ENCODE assay signal across 14 cellular contexts in the genomic region with DNA sequence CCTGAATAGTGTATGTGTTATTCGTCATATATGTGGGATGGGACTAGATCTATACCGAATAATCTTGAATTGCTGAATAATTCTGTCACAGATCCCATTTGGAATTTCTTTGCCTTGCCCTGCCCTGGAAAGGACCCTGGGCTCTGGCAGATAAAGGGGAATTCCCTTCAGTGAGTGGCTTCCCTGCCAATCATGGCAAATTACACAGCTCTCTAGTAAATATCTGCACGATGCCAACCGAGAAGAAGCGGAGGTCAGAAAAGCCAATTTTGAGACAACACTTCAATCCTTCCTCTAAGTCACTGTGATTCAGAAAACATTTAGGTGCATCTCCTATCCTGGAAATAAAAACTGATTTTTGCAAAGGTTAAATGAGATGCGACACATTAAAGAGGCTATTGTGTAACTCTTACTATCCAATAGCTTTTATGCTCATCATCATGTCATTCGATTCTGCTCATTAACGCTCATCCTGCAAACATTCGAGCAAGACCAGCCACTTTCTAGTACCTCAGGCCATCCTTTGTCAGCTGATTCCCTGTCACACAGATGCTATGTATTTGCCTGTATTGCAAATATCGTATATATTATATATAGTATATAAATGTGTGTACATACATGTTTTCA.
DNase-seq lines count a peak whose midpoint lies in the region; ATAC-seq, FAIRE-seq and TF ChIP-seq lines count a peak whose summit lies in the region.
"Had no signal": no experiment of that assay in that cellular context is flagged by ENCODE, and none has a peak within 500 bp of the region (broad histone marks: within the 10 kb centered on the region; RNA-seq: fewer than 3 reads in every experiment).

No MANE protein-coding gene starts in this region.

- H3K9ac ChIP-seq in H1 (replicated peaks in 1 of 4; ENCODE audit: extremely low read depth in 1 of 4, low read depth in 3 of 4, low read length in 3 of 4) (no peak overlapping the region), mesendoderm (ENCODE audit: low read length) (no peak overlapping the region)

- 56% methylated on average over 10 of the region's 10 CpGs; no CpG with 5 or more reads in 1 of the 2 experiments for WGBS in H1 (ENCODE audit: extremely low coverage in 1 of 2, insufficient coverage in 1 of 2, insufficient read length in 1 of 2, insufficient replicate concordance in 2 of 2, low coverage in 1 of 2, low lambda C conversion rate in 2 of 2, missing lambda C conversion rate in 1 of 2), 2 experiments
- no CpG with 5 or more reads among the region's 10 CpGs for WGBS in mesendoderm (ENCODE audit: extremely low coverage, insufficient coverage, low lambda C conversion rate)
- 65 to 66% methylated on average over 10 of the region's 10 CpGs for WGBS in thyroid gland, 2 donors

- intact Hi-C loops in thyroid gland (cut with DNase I) = no loop called here

- TF ChIP-seq CTCF in H1 (IDR thresholded peaks at IDR 0.05; ENCODE audit: control extremely low read depth in 1 of 3, insufficient read depth in 1 of 3, low read depth in 1 of 3, low read length in 3 of 3) (no peak), thyroid gland (IDR thresholded peaks at IDR 0.05) (no peak)

- H3K4me1 ChIP-seq in H1 (replicated peaks in 1 of 4; ENCODE audit: control insufficient read depth in 3 of 4, insufficient read depth in 4 of 4, low read length in 3 of 4) (peaks cover 0 to 5% (median 2%) of the 10 kb centered on the region in 4 experiments; a peak in 4 of 7 replicates), mesendoderm (ENCODE audit: control insufficient read depth, low read depth, low read length) (peaks cover 10% of the 10 kb centered on the region), thyroid gland (peaks cover 15 to 49% of the 10 kb centered on the region in 2 donors)

- ATAC-seq in GM18520 (IDR thresholded peaks at IDR 0.05; ENCODE audit: unreplicated experiment) (no peak), HG02981 (IDR thresholded peaks at IDR 0.05; ENCODE audit: unreplicated experiment) (no peak)
- ATAC-seq: activated CD8-positive, alpha-beta memory T cell treated with anti-CD3 and anti-CD28 coated beads, Interleukin-2, amount 10 ng/mL, durations not matched to agents 7 days and 5 days; stimulated activated naive CD8-positive, alpha-beta T cell treated with anti-CD3 and anti-CD28 coated beads, Interleukin-15, Interleukin-2, amounts not matched to agents 100 U/mL and 50 U/mL, for 24 hours had no signal

- FAIRE-seq in H1 (lab: Jason Lieb, UNC) = peak; percentile 13

- H2AFZ ChIP-seq in H1 (ENCODE audit: low read length) = no peak overlapping the region

- H2AK5ac ChIP-seq in H1 (ENCODE audit: low read depth, low read length) (no peak overlapping the region), mesendoderm (ENCODE audit: low read length) (no peak overlapping the region)

- H3K14ac ChIP-seq in H1 (ENCODE audit: insufficient read length) = no peak overlapping the region

- H3K4me3 ChIP-seq in H1 (ENCODE audit: extremely low read depth in 1 of 4, insufficient read depth in 2 of 4, low read depth in 3 of 4, low read length in 4 of 4) (peak overlapping the region in 2 of 4 experiments; percentile 9 to 22; a peak in 2 of 8 replicates), mesendoderm (ENCODE audit: low read length) (no peak overlapping the region), thyroid gland (replicated peaks in 1 of 3) (no peak overlapping the region)

- H3K4me2 ChIP-seq in H1 (ENCODE audit: insufficient read depth in 1 of 2, low read depth in 2 of 2, low read length in 2 of 2) (peak overlapping the region; percentile 34 to 41; a peak in 3 of 4 replicates), mesendoderm (ENCODE audit: low read length) (no peak overlapping the region)

- no peaks in the 10 kb centered on the region for H3K79me1 ChIP-seq in H1 (ENCODE audit: low read depth, low read length)
- H3K79me1 ChIP-seq in mesendoderm (ENCODE audit: low read length) = no peaks in the 10 kb centered on the region

- CTCF ChIA-PET in H1 (lab: Charles Lee; ENCODE audit: partially characterized antibody) = interaction anchor here (0.8 to 1.9 kb wide), 10 partner anchors 10 to 218 kb away, joined by 3 to 9 read pairs (median 3); no protein-coding TSS in a partner anchor

- H2BK15ac ChIP-seq in H1 (ENCODE audit: low read length) (no peak overlapping the region), mesendoderm (replicated peaks; ENCODE audit: low read depth) (no peak overlapping the region)

- H3K9me3 ChIP-seq in H1 (ENCODE audit: insufficient read depth in 2 of 2, low read depth in 1 of 2, low read length in 1 of 2) (no peaks in the 10 kb centered on the region), thyroid gland (no peaks in the 10 kb centered on the region)

- DNase-seq in LHCN-M2 (ENCODE audit: low read depth) (peak; percentile 10), H1 (ENCODE audit: low read depth in 1 of 2, low spot score in 2 of 2) (no peak), mesendoderm (peak; percentile 42), thyroid gland (no peak)
- no peak for DNase-seq in activated effector memory CD4-positive, alpha-beta T cell treated with anti-CD3 and anti-CD28 coated beads, Interleukin-2, amount 50 U/mL, for 16 hours
- DNase-seq: activated CD8-positive, alpha-beta memory T cell treated with anti-CD3 and anti-CD28 coated beads, Interleukin-2, amount 10 ng/mL, durations not matched to agents 7 days and 5 days; activated gamma-delta T cell treated with Interleukin-2 at 50 U/mL for 16 hours; CD4-positive, CD25-positive, alpha-beta regulatory T cell; Kasumi-1; NCI-H1417 treated with DMSO at 0.1 percent for 48 hours; occipital lobe; stimulated activated naive CD8-positive, alpha-beta T cell treated with anti-CD3 and anti-CD28 coated beads, Interleukin-15, Interleukin-2, amounts not matched to agents 100 U/mL and 50 U/mL, for 24 hours had no signal

- H3K27ac ChIP-seq in H1 (ENCODE audit: low read depth, low read length) (no peak overlapping the region; the same call in 1 of the 2 replicates), mesendoderm (ENCODE audit: low read depth, low read length) (peak overlapping the region; percentile 5), thyroid gland (peak overlapping the region; percentile 3 to 30 (median 10))

- H3K79me2 ChIP-seq in H1 (ENCODE audit: control insufficient read depth in 1 of 2, insufficient read depth in 2 of 2, low read length in 2 of 2) (no peaks in the 10 kb centered on the region), mesendoderm (ENCODE audit: control insufficient read depth, insufficient read depth, low read length) (no peaks in the 10 kb centered on the region)

- no peak for TF ChIP-seq EP300 in H1 (IDR thresholded peaks at IDR 0.05; ENCODE audit: borderline replicate concordance in 1 of 2, low read depth in 2 of 2, low read length in 2 of 2)

- H4K91ac ChIP-seq in H1 (replicated peaks; ENCODE audit: insufficient read length, low read length) = no peak overlapping the region

- peak; percentile 20 to 71 for TF ChIP-seq POLR2A in H1 (IDR thresholded peaks at IDR 0.05; ENCODE audit: control extremely low read depth in 1 of 2, low read depth in 2 of 2, low read length in 2 of 2)
- no peak for TF ChIP-seq POLR2A in thyroid gland (IDR thresholded peaks at IDR 0.05)

- no peak overlapping the region for H4K8ac ChIP-seq in H1 (ENCODE audit: extremely low read depth, insufficient read depth, low read length)
- H4K8ac ChIP-seq in mesendoderm (ENCODE audit: low read depth, low read length) = no peak overlapping the region

- no peak for TF ChIP-seq RAD21 in H1 (IDR thresholded peaks at IDR 0.05 in 1 of 2, conservative IDR thresholded peaks at IDR 0.05 in 1 of 2; ENCODE audit: low read depth in 2 of 2, low read length in 2 of 2)

- H3K27me3 ChIP-seq in H1 (replicated peaks in 1 of 4; ENCODE audit: control insufficient read depth in 3 of 4, extremely low read depth in 1 of 4, insufficient read depth in 3 of 4, low read length in 3 of 4) = no peaks in the 10 kb centered on the region
- no peaks in the 10 kb centered on the region for H3K27me3 ChIP-seq in mesendoderm (ENCODE audit: insufficient read depth, low read length, poor library complexity)
- H3K27me3 ChIP-seq in thyroid gland = no peaks in the 10 kb centered on the region

- no peak overlapping the region for H3K56ac ChIP-seq in H1 (replicated peaks; ENCODE audit: insufficient read length, low read depth, low read length)
- no peak overlapping the region for H3K56ac ChIP-seq in mesendoderm (ENCODE audit: low read length)

- H3K4ac ChIP-seq in H1 (replicated peaks; ENCODE audit: insufficient read length, low read depth, low read length) (no peak overlapping the region), mesendoderm (ENCODE audit: low read depth, low read length) (no peak overlapping the region)

- H2BK20ac ChIP-seq in H1 (ENCODE audit: low read length) = no peak overlapping the region

- POLR2A ChIA-PET in H1 (lab: Charles Lee; ENCODE audit: partially characterized antibody) = interaction anchor here (0.6 to 7.8 kb wide), 35 partner anchors 8 to 217 kb away, joined by 3 to 58 read pairs (median 4); no protein-coding TSS in a partner anchor

- H4K5ac ChIP-seq in H1 (ENCODE audit: insufficient read length, low read depth, low read length) = no peak overlapping the region
- H4K5ac ChIP-seq in mesendoderm (ENCODE audit: low read length) = no peak overlapping the region

- H2BK5ac ChIP-seq in H1 (ENCODE audit: low read depth, low read length) (no peak overlapping the region), mesendoderm (ENCODE audit: low read length) (no peak overlapping the region)

- H3K23ac ChIP-seq in H1 (ENCODE audit: insufficient read length) = no peak overlapping the region
- H3K23ac ChIP-seq in mesendoderm (ENCODE audit: low read length) = no peak overlapping the region

- H2BK120ac ChIP-seq in H1 (replicated peaks; ENCODE audit: low read depth, low read length) (no peak overlapping the region), mesendoderm (ENCODE audit: low read depth, low read length) (no peak overlapping the region)

- no peak overlapping the region for H2BK12ac ChIP-seq in H1 (ENCODE audit: low read depth, low read length)

- peaks cover 2 to 26% (median 12%) of the 10 kb centered on the region in 4 experiments; a peak in 7 of 8 replicates for H3K36me3 ChIP-seq in H1 (ENCODE audit: control insufficient read depth in 2 of 4, insufficient read depth in 4 of 4, low read length in 3 of 4)
- H3K36me3 ChIP-seq in mesendoderm (ENCODE audit: control insufficient read depth, insufficient read depth, low read length) = no peaks in the 10 kb centered on the region
- H3K36me3 ChIP-seq in thyroid gland = no peaks in the 10 kb centered on the region

- H3K23me2 ChIP-seq in H1 (ENCODE audit: low read depth, low read length) = no peaks in the 10 kb centered on the region

- no peak overlapping the region for H3K18ac ChIP-seq in H1 (ENCODE audit: extremely low read depth, low read length)
- no peak overlapping the region for H3K18ac ChIP-seq in mesendoderm (ENCODE audit: low read length)

- H4K20me1 ChIP-seq in H1 (replicated peaks in 1 of 2; ENCODE audit: control insufficient read depth in 1 of 2, insufficient read depth in 2 of 2, low read length in 2 of 2) = no peaks in the 10 kb centered on the region

TF ChIP-seq in H1, 55 proteins besides CTCF, POLR2A, EP300 and RAD21 (continues in another document):
- peak; percentile 41; the same call in 1 of the 2 replicates for TF ChIP-seq CEBPB (IDR thresholded peaks at IDR 0.05; ENCODE audit: low read depth, low read length)
- no peak for TF ChIP-seq TBP (IDR thresholded peaks at IDR 0.05; ENCODE audit: low read depth, low read length)
- no peak for TF ChIP-seq TEAD4 (IDR thresholded peaks at IDR 0.05; ENCODE audit: low read depth, low read length)
- no peak for TF ChIP-seq RBBP5 (IDR thresholded peaks at IDR 0.05; ENCODE audit: borderline replicate concordance, low read depth, low read length)

Comparison
In these comparisons a context has a peak if more than half of its experiments do, and no peak if none do; other contexts are left out.
1. DNase-seq: peak in LHCN-M2 (single experiment) and mesendoderm (single experiment); none in H1 (0 of 2), thyroid gland (0 of 2) and activated effector memory CD4-positive, alpha-beta T cell treated with anti-CD3 and anti-CD28 coated beads, Interleukin-2, amount 50 U/mL, for 16 hours (single experiment).
2. POLR2A ChIP-seq: peak in H1 (2 of 2); none in thyroid gland (0 of 2).